8 cellular contexts compared by ENCODE assay signal in genomic region chr9:129333961-129334743, GRCh38.
DNase-seq lines count a peak whose midpoint lies in the region; ATAC-seq and TF ChIP-seq lines count a peak whose summit lies in the region.

No MANE protein-coding gene starts in this region.

- peak; percentile 55 to 56 for ATAC-seq in activated T-cell treated with anti-CD3 and anti-CD28 coated beads, Interleukin-2, amount 50 U/mL, for 72 hours (replicated peaks in 1 of 2)
- peak; percentile 67 for ATAC-seq in naive thymus-derived CD4-positive, alpha-beta T cell
- ATAC-seq in aorta (ENCODE audit: low FRiP score) (peak; percentile 93), GM19463 (IDR thresholded peaks at IDR 0.05; ENCODE audit: unreplicated experiment) (no peak)

- 4 to 6% methylated on average over 28 to 30 of the region's 30 CpGs for WGBS in aorta, 2 donors

- H3K4me3 ChIP-seq in fibroblast of villous mesenchyme (ENCODE audit: low read depth, low read length) (no peak overlapping the region), aorta (ENCODE audit: low read length in 2 of 2) (no peak overlapping the region), Karpas-422 (ENCODE audit: low read length) (no peak overlapping the region)
- no peak overlapping the region for H3K4me3 ChIP-seq in naive thymus-derived CD4-positive, alpha-beta T cell (ENCODE audit: low read length)

- H2AFZ ChIP-seq in Karpas-422 (ENCODE audit: low read length): no peak overlapping the region

- H3K27ac ChIP-seq in naive thymus-derived CD4-positive, alpha-beta T cell (ENCODE audit: low read depth, low read length): peak overlapping the region; percentile 38
- H3K27ac ChIP-seq in aorta (ENCODE audit: low read depth in 1 of 2, low read length in 2 of 2) (peak overlapping the region; percentile 46 to 99), Karpas-422 (ENCODE audit: low read length) (no peak overlapping the region)

- peaks cover 2 to 6% of the 10 kb centered on the region in 2 donors for H3K9me3 Mint-ChIP-seq in activated T-cell treated with anti-CD3 and anti-CD28 coated beads, Interleukin-2, amount 50 U/mL, for 72 hours
- peaks cover 0 to 7% (median 3%) of the 10 kb centered on the region in 11 donors for H3K9me3 Mint-ChIP-seq in naive thymus-derived CD4-positive, alpha-beta T cell

- peak overlapping the region; percentile 6 to 80 for H3K4me3 Mint-ChIP-seq in activated T-cell treated with anti-CD3 and anti-CD28 coated beads, Interleukin-2, amount 50 U/mL, for 72 hours
- peak overlapping the region; percentile 3 to 88 (median 78) for H3K4me3 Mint-ChIP-seq in naive thymus-derived CD4-positive, alpha-beta T cell

- peaks cover 0 to 7% (median 0%) of the 10 kb centered on the region in 3 experiments for H3K9me3 ChIP-seq in naive thymus-derived CD4-positive, alpha-beta T cell (ENCODE audit: control insufficient read depth in 2 of 3, low read length in 3 of 3)
- H3K9me3 ChIP-seq in aorta (ENCODE audit: control insufficient read depth, low read length) (peaks cover 2% of the 10 kb centered on the region), Karpas-422 (ENCODE audit: low read length) (no peaks in the 10 kb centered on the region)

- CTCF ChIA-PET in naive thymus-derived CD4-positive, alpha-beta T cell (lab: Charles Lee): interaction anchor here (0.9 kb wide), 1 partner anchor 14 kb away, joined by 3 read pairs; no protein-coding TSS in a partner anchor

- no peaks in the 10 kb centered on the region for H3K9me2 ChIP-seq in Karpas-422 (replicated peaks; ENCODE audit: insufficient read depth, low read length)

- no peak overlapping the region for H3K27ac Mint-ChIP-seq in activated T-cell treated with anti-CD3 and anti-CD28 coated beads, Interleukin-2, amount 50 U/mL, for 72 hours
- H3K27ac Mint-ChIP-seq in naive thymus-derived CD4-positive, alpha-beta T cell: peak overlapping the region; percentile 29 to 91 (median 83)

- H3K36me3 ChIP-seq in naive thymus-derived CD4-positive, alpha-beta T cell (ENCODE audit: control insufficient read depth in 2 of 3, insufficient read depth in 3 of 3, low read length in 3 of 3): no peaks in the 10 kb centered on the region
- no peaks in the 10 kb centered on the region for H3K36me3 ChIP-seq in aorta (ENCODE audit: control insufficient read depth in 1 of 2, insufficient read depth in 2 of 2, low read length in 1 of 2)
- H3K36me3 ChIP-seq in Karpas-422 (ENCODE audit: insufficient read depth, low read length): no peaks in the 10 kb centered on the region

- DNase-seq in ELR (ENCODE audit: low read depth) (peak; percentile 85), NCI-H2029 (lab: John Stamatoyannopoulos, UW) (peak; percentile 90), fibroblast of villous mesenchyme (ENCODE audit: low read depth) (peak; percentile 96), aorta (peak; percentile 96 to 98), Karpas-422 (no peak)
- peak; percentile 41 to 45 for DNase-seq in activated T-cell treated with anti-CD3 and anti-CD28 coated beads, Interleukin-2, amount 50 U/mL, for 72 hours
- DNase-seq in naive thymus-derived CD4-positive, alpha-beta T cell: peak in 4 of 9 donors; percentile 28 to 36 (median 32)

- H3K27me3 ChIP-seq in naive thymus-derived CD4-positive, alpha-beta T cell (ENCODE audit: control insufficient read depth in 2 of 2, insufficient read depth in 2 of 2, low read length in 2 of 2): no peaks in the 10 kb centered on the region
- H3K27me3 ChIP-seq in aorta (ENCODE audit: control insufficient read depth in 1 of 2, insufficient read depth in 2 of 2, low read length in 1 of 2) (no peaks in the 10 kb centered on the region), Karpas-422 (ENCODE audit: low read length) (peaks cover 4% of the 10 kb centered on the region; the same call in 1 of the 2 replicates)

- H3K4me1 ChIP-seq in naive thymus-derived CD4-positive, alpha-beta T cell (ENCODE audit: control insufficient read depth in 2 of 2, insufficient read depth in 2 of 2, low read length in 2 of 2): peaks cover 3 to 28% of the 10 kb centered on the region in 2 donors
- H3K4me1 ChIP-seq in aorta (ENCODE audit: control insufficient read depth in 1 of 2, insufficient read depth in 2 of 2, low read length in 2 of 2) (no peaks in the 10 kb centered on the region), Karpas-422 (ENCODE audit: low read length) (peaks cover 11% of the 10 kb centered on the region)

- POLR2A ChIA-PET in naive thymus-derived CD4-positive, alpha-beta T cell (lab: Charles Lee): interaction anchor here (0.6 to 2.6 kb wide), 11 partner anchors 9 to 160 kb away, joined by 3 to 11 read pairs (median 4); no protein-coding TSS in a partner anchor

- H3K79me2 ChIP-seq in Karpas-422 (ENCODE audit: low read length): no peaks in the 10 kb centered on the region

- H3K36me3 Mint-ChIP-seq in activated T-cell treated with anti-CD3 and anti-CD28 coated beads, Interleukin-2, amount 50 U/mL, for 72 hours (ENCODE audit: insufficient read depth in 2 of 2): peaks cover 2 to 9% of the 10 kb centered on the region in 2 donors
- peaks cover 0 to 8% (median 0%) of the 10 kb centered on the region in 5 donors for H3K36me3 Mint-ChIP-seq in naive thymus-derived CD4-positive, alpha-beta T cell

- no peaks in the 10 kb centered on the region for H4K20me1 ChIP-seq in Karpas-422 (ENCODE audit: insufficient read depth, low read depth, low read length)

- H3K27me3 Mint-ChIP-seq in activated T-cell treated with anti-CD3 and anti-CD28 coated beads, Interleukin-2, amount 50 U/mL, for 72 hours (ENCODE audit: low read depth): peaks cover 6% of the 10 kb centered on the region
- peaks cover 0 to 8% (median 0%) of the 10 kb centered on the region in 5 donors for H3K27me3 Mint-ChIP-seq in naive thymus-derived CD4-positive, alpha-beta T cell

- H3K4me2 ChIP-seq in Karpas-422 (ENCODE audit: low read depth, low read length, poor library complexity, severe bottlenecking): no peak overlapping the region

- H3K9ac ChIP-seq in Karpas-422 (ENCODE audit: low read length): no peak overlapping the region

- TF ChIP-seq CTCF in fibroblast of villous mesenchyme (IDR thresholded peaks at IDR 0.05; ENCODE audit: insufficient read depth, low read depth, low read length): peak; percentile 8

- intact Hi-C loops in naive thymus-derived CD4-positive, alpha-beta T cell (cut with micrococcal nuclease): no loop called here
- intact Hi-C loops in aorta (cut with DNase I): loop anchor here (1.0 to 10.0 kb wide), 8 partner anchors 79 to 278 kb away; partner anchors contain the start of gene IER5L (in 1 of the 2)

- H3K4me1 Mint-ChIP-seq in activated T-cell treated with anti-CD3 and anti-CD28 coated beads, Interleukin-2, amount 50 U/mL, for 72 hours (ENCODE audit: low read depth): peaks cover 30% of the 10 kb centered on the region
- H3K4me1 Mint-ChIP-seq in naive thymus-derived CD4-positive, alpha-beta T cell: peaks cover 17 to 41% (median 25%) of the 10 kb centered on the region in 7 donors

Comparison
In these comparisons a context has a peak if more than half of its experiments do, and no peak if none do; other contexts are left out.
1. intact Hi-C loops: an anchor here in aorta (1.0 to 10.0 kb wide); none called in naive thymus-derived CD4-positive, alpha-beta T cell.